11 cellular contexts compared by ENCODE assay signal in genomic region chr1:235063068-235063765, GRCh38.
A peak's percentile ranks its signal among the peaks of the same experiment; 100 is the strongest.
DNase-seq lines count a peak whose midpoint lies in the region; ATAC-seq and TF ChIP-seq lines count a peak whose summit lies in the region.
"Had no signal": no experiment of that assay in that cellular context is flagged by ENCODE, and none has a peak within 500 bp of the region (broad histone marks: within the 10 kb centered on the region; RNA-seq: fewer than 3 reads in every experiment).

No MANE protein-coding gene starts in this region.

- no peak for TF ChIP-seq EP300 in stomach (IDR thresholded peaks at IDR 0.05)

- CTCF ChIA-PET in activated CD8-positive, alpha-beta memory T cell treated with anti-CD3 and anti-CD28 coated beads, Interleukin-2, amount 10 ng/mL, durations not matched to agents 7 days and 5 days (lab: Charles Lee), result interaction anchor here (0.7 to 2.0 kb wide), 2 partner anchors 15 to 20 kb away, joined by 4 to 5 read pairs; no protein-coding TSS in a partner anchor
- CTCF ChIA-PET in RWPE1 (lab: Yijun Ruan, JAX), result no interaction called here

- no peak for TF ChIP-seq CTCF in RWPE1 (conservative IDR thresholded peaks at IDR 0.05; ENCODE audit: low read depth)
- TF ChIP-seq CTCF in foreskin keratinocyte (conservative IDR thresholded peaks at IDR 0.05), result no peak
- TF ChIP-seq CTCF in stomach (IDR thresholded peaks at IDR 0.05), result no peak
- no peak for TF ChIP-seq CTCF in glutamatergic neuron (IDR thresholded peaks at IDR 0.05; ENCODE audit: partially characterized antibody, unreplicated experiment)

- H3K27ac Mint-ChIP-seq in activated CD8-positive, alpha-beta memory T cell treated with anti-CD3 and anti-CD28 coated beads, Interleukin-2, amount 10 ng/mL, durations not matched to agents 7 days and 5 days, result peak overlapping the region; percentile 82
- no peak overlapping the region for H3K27ac Mint-ChIP-seq in glutamatergic neuron (ENCODE audit: unreplicated experiment)

- intact Hi-C loops in stomach (cut with DNase I; ENCODE audit: low total_unique reads), result no loop called here

- POLR2A ChIA-PET in RWPE1 (lab: Yijun Ruan, JAX; ENCODE audit: low non-redundant PET), result no interaction called here

- no peaks in the 10 kb centered on the region for H3K9me3 Mint-ChIP-seq in activated CD8-positive, alpha-beta memory T cell treated with anti-CD3 and anti-CD28 coated beads, Interleukin-2, amount 10 ng/mL, durations not matched to agents 7 days and 5 days (ENCODE audit: low read depth)
- H3K9me3 Mint-ChIP-seq in glutamatergic neuron (ENCODE audit: unreplicated experiment), result no peaks in the 10 kb centered on the region

- peak overlapping the region; percentile 49 for H3K4me3 Mint-ChIP-seq in activated CD8-positive, alpha-beta memory T cell treated with anti-CD3 and anti-CD28 coated beads, Interleukin-2, amount 10 ng/mL, durations not matched to agents 7 days and 5 days
- no peak overlapping the region for H3K4me3 Mint-ChIP-seq in glutamatergic neuron (ENCODE audit: unreplicated experiment)

- H3K27ac ChIP-seq in RWPE1 (peak overlapping the region; percentile 39), foreskin keratinocyte (peak overlapping the region; percentile 36), stomach (peak overlapping the region; percentile 65 to 87 (median 82))

- H3K4me1 Mint-ChIP-seq in activated CD8-positive, alpha-beta memory T cell treated with anti-CD3 and anti-CD28 coated beads, Interleukin-2, amount 10 ng/mL, durations not matched to agents 7 days and 5 days, result peaks cover 43% of the 10 kb centered on the region
- peaks cover 4% of the 10 kb centered on the region for H3K4me1 Mint-ChIP-seq in glutamatergic neuron (ENCODE audit: low read depth, unreplicated experiment)

- TF ChIP-seq POLR2A in stomach (IDR thresholded peaks at IDR 0.05), result no peak

- no peaks in the 10 kb centered on the region for H3K9me3 ChIP-seq in stomach
- H3K9me3 ChIP-seq: tibial artery had no signal

- 60 to 72% (median 68%) methylated on average over 9 of the region's 9 CpGs for WGBS in stomach, 5 donors

- peaks cover 20% of the 10 kb centered on the region for H3K4me1 ChIP-seq in foreskin keratinocyte
- peaks cover 42 to 58% (median 47%) of the 10 kb centered on the region in 4 donors for H3K4me1 ChIP-seq in stomach

- H3K4me3 ChIP-seq in stomach, result no peak overlapping the region
- H3K4me3 ChIP-seq: tibial artery had no signal

- H3K36me3 ChIP-seq in stomach, result no peaks in the 10 kb centered on the region
- H3K36me3 ChIP-seq: tibial artery had no signal

- no peaks in the 10 kb centered on the region for H3K36me3 Mint-ChIP-seq in activated CD8-positive, alpha-beta memory T cell treated with anti-CD3 and anti-CD28 coated beads, Interleukin-2, amount 10 ng/mL, durations not matched to agents 7 days and 5 days
- no peaks in the 10 kb centered on the region for H3K36me3 Mint-ChIP-seq in glutamatergic neuron (ENCODE audit: unreplicated experiment)

- peak; percentile 53 for DNase-seq in activated CD8-positive, alpha-beta memory T cell treated with anti-CD3 and anti-CD28 coated beads, Interleukin-2, amount 10 ng/mL, durations not matched to agents 7 days and 5 days
- no peak for DNase-seq in activated CD8-positive, alpha-beta memory T cell treated with anti-CD3 and anti-CD28 coated beads for 24 hours
- DNase-seq in RWPE1 (ENCODE audit: low spot score) (no peak), foreskin keratinocyte (no peak), stomach (no peak), glutamatergic neuron (no peak), ACHN (no peak)
- DNase-seq: GOT3, NCI-H524 had no signal

- H3K27me3 ChIP-seq in foreskin keratinocyte, result no peaks in the 10 kb centered on the region
- H3K27me3 ChIP-seq in stomach, result no peaks in the 10 kb centered on the region
- H3K27me3 ChIP-seq: tibial artery had no signal

- ATAC-seq in activated CD8-positive, alpha-beta memory T cell treated with anti-CD3 and anti-CD28 coated beads, Interleukin-2, amount 10 ng/mL, durations not matched to agents 7 days and 5 days, result peak; percentile 76
- ATAC-seq in foreskin keratinocyte, result no peak
- no peak for ATAC-seq in HG03457 (IDR thresholded peaks at IDR 0.05; ENCODE audit: unreplicated experiment)

- in situ Hi-C loops in ACHN (cut with HindIII; ENCODE audit: low pct_ligation_motif_present, low pct_unique_long_range_greater_than_20kb, low sequenced_read_pairs), result no loop called here

- H3K27me3 Mint-ChIP-seq in activated CD8-positive, alpha-beta memory T cell treated with anti-CD3 and anti-CD28 coated beads, Interleukin-2, amount 10 ng/mL, durations not matched to agents 7 days and 5 days, result no peaks in the 10 kb centered on the region
- peaks cover 2% of the 10 kb centered on the region for H3K27me3 Mint-ChIP-seq in glutamatergic neuron (ENCODE audit: unreplicated experiment)
